Comparison of ENCODE assay signal across 19 cellular contexts in the genomic region with DNA sequence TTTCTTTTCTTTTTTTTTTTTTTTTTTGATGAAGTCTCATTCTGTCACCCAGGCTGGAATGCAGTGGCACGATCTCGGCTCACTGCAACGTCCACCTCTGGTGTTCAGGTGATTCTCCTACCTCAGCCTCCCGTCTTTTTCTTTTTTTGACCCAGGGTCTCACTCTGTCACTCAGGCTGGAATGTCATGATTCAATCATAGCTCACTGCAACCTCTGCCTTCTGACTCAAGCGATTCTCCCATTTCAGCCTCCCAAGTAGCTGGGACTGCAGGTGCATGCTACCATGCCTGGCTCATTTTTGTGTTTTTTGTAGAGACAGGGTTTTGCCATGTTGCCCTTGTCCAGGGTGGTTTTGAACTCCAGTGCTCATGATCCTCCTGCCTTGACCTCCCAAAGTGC.
"Had no signal": no experiment of that assay in that cellular context is flagged by ENCODE, and none has a peak within 500 bp of the region (broad histone marks: within the 10 kb centered on the region; RNA-seq: fewer than 3 reads in every experiment).

No MANE protein-coding gene starts in this region.

- DNase-seq: colonic mucosa; dermis blood vessel endothelial cell; foreskin melanocyte; head of caudate nucleus; mammary epithelial cell; naive thymus-derived CD4-positive, alpha-beta T cell; nephron progenitor cell; psoas muscle; retina; right lobe of liver; spleen; stimulated activated CD4-positive, alpha-beta T cell treated with anti-CD3 and anti-CD28 coated beads, Interleukin-15, amount 100 ng/mL, for 24 hours; stimulated activated CD4-positive, alpha-beta T cell treated with anti-CD3 and anti-CD28 coated beads, Interleukin-1b, Interleukin-23, amount 100 ng/mL, for 48 hours; stimulated activated CD4-positive, alpha-beta T cell treated with anti-CD3 and anti-CD28 coated beads, Interleukin-4, amount 100 ng/mL, for 24 hours; stimulated activated naive CD8-positive, alpha-beta T cell treated with anti-CD3 and anti-CD28 coated beads, Interleukin-15, amount 100 ng/mL, for 72 hours; testis had no signal

- H3K27ac ChIP-seq: colonic mucosa, hepatocyte, neutrophil, psoas muscle, right lobe of liver, spleen, testis, tibial nerve had no signal
